20 cellular contexts compared by ENCODE assay signal in the genomic region with DNA sequence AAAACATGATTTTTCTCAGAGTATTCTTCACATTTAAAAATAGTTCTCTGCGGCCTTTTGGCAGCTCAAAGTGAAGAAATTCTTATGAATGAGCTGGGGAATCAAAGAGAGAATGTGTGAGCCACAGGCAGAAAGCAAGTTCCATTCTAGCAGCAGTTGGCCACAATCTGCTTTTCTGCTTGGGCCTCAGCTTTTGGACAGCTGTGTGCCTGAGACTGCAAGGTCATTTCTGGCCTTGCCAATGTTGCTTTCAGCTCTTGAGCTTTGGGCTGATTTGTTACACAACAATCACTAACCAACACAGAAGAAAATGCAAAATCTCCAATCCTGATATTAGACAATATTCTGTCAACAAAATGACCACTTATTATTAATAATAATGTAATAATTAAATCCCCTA. TPM values are rescaled to one million over a fixed set of nuclear protein-coding genes. Genes with fewer than 3 reads are reported as not detected.
A peak's percentile ranks its signal among the peaks of the same experiment; 100 is the strongest.
DNase-seq lines count a peak whose midpoint lies in the region; ATAC-seq and TF ChIP-seq lines count a peak whose summit lies in the region.
"Had no signal": no experiment of that assay in that cellular context is flagged by ENCODE, and none has a peak within 500 bp of the region (broad histone marks: within the 10 kb centered on the region; RNA-seq: fewer than 3 reads in every experiment).

No MANE protein-coding gene starts in this region.

- no CpG with 5 or more reads among the region's 1 CpG for WGBS in IMR-90 (ENCODE audit: extremely low coverage in 2 of 2, insufficient read length in 1 of 2), 2 experiments

- no peaks in the 10 kb centered on the region for H3K9me3 Mint-ChIP-seq in stimulated activated naive B cell treated with anti-CD40 and anti-IgM and Interleukin-4, amounts not matched to agents 10 μg/mL and 1 μg/mL and 100 μg/mL, for 72 hours
- H3K9me3 Mint-ChIP-seq: stimulated activated naive CD8-positive, alpha-beta T cell treated with anti-CD3 and anti-CD28 coated beads, Interleukin-15, Interleukin-2, amounts not matched to agents 100 ng/mL and 50 ng/mL, for 24 hours had no signal

- no peak overlapping the region for H2BK5ac ChIP-seq in IMR-90 (ENCODE audit: low read depth, low read length, poor library complexity, severe bottlenecking)

- no peaks in the 10 kb centered on the region for H3K36me3 Mint-ChIP-seq in stimulated activated naive B cell treated with anti-CD40 and anti-IgM and Interleukin-4, amounts not matched to agents 10 μg/mL and 1 μg/mL and 100 μg/mL, for 72 hours
- H3K36me3 Mint-ChIP-seq: neural progenitor cell had no signal

- H3K27me3 ChIP-seq in IMR-90 (ENCODE audit: control insufficient read depth, insufficient read depth, low read length) (no peaks in the 10 kb centered on the region), fibroblast of lung (ENCODE audit: control insufficient read depth, insufficient read depth, low read length) (no peaks in the 10 kb centered on the region), left lung (no peaks in the 10 kb centered on the region), gastrocnemius medialis (no peaks in the 10 kb centered on the region)
- H3K27me3 ChIP-seq: neural progenitor cell, Peyer's patch, vagina had no signal

- intact Hi-C loops in IMR-90 (cut with micrococcal nuclease), result no loop called here
- intact Hi-C loops in left lung (cut with DNase I), result no loop called here
- intact Hi-C loops in gastrocnemius medialis (cut with DNase I; ENCODE audit: low total_unique reads), result no loop called here
- intact Hi-C loops in left colon (cut with DNase I, micrococcal nuclease), result no loop called here

- in situ Hi-C loops in IMR-90 (cut with MboI; ENCODE audit: low sequenced_read_pairs) (no loop called here), gastrocnemius medialis (cut with MboI; ENCODE audit: low sequenced_read_pairs in 4 of 4) (no loop called here)

- BruUV-seq in IMR-90 (replicated peaks; lab: Mats Ljungman, UMichigan), result no TSS peak

- POLR2A ChIA-PET in IMR-90 (lab: Charles Lee; ENCODE audit: unreplicated experiment), result no interaction called here

- H3K79me1 ChIP-seq in IMR-90 (ENCODE audit: low read depth in 1 of 2, low read length in 2 of 2), result no peaks in the 10 kb centered on the region

- no peaks in the 10 kb centered on the region for H3K4me1 Mint-ChIP-seq in stimulated activated naive B cell treated with anti-CD40 and anti-IgM and Interleukin-4, amounts not matched to agents 10 μg/mL and 1 μg/mL and 100 μg/mL, for 72 hours
- H3K4me1 Mint-ChIP-seq: neural progenitor cell had no signal

- H3K9me3 ChIP-seq in IMR-90 (ENCODE audit: control insufficient read depth, insufficient read depth, low read length) (no peaks in the 10 kb centered on the region), fibroblast of lung (ENCODE audit: control insufficient read depth, insufficient read depth, low read depth, low read length) (no peaks in the 10 kb centered on the region), left lung (no peaks in the 10 kb centered on the region), gastrocnemius medialis (no peaks in the 10 kb centered on the region)
- H3K9me3 ChIP-seq: Peyer's patch, vagina had no signal

- peak overlapping the region; percentile 2; the same call in 1 of the 2 replicates for H3K18ac ChIP-seq in IMR-90 (ENCODE audit: low read depth, low read length)

- no peak overlapping the region for H3K4me2 ChIP-seq in IMR-90 (ENCODE audit: low read depth, low read length)
- H3K4me2 ChIP-seq in fibroblast of lung (ENCODE audit: extremely low read depth, insufficient read depth, low read length), result no peak overlapping the region
- H3K4me2 ChIP-seq: neural progenitor cell had no signal

- TF ChIP-seq CTCF in IMR-90 (conservative IDR thresholded peaks at IDR 0.05; ENCODE audit: low read depth, low read length) (no peak), fibroblast of lung (conservative IDR thresholded peaks at IDR 0.05 in 1 of 2, IDR thresholded peaks at IDR 0.05 in 1 of 2; ENCODE audit: low read depth in 1 of 2, low read length in 2 of 2) (no peak), left lung (IDR thresholded peaks at IDR 0.05) (no peak), gastrocnemius medialis (IDR thresholded peaks at IDR 0.05 in 4 of 5, conservative IDR thresholded peaks at IDR 0.05 in 1 of 5) (no peak)

- H3K27ac ChIP-seq in IMR-90 (ENCODE audit: insufficient read depth, low read length) (no peak overlapping the region), fibroblast of lung (ENCODE audit: insufficient read depth, low read length) (no peak overlapping the region), left lung (no peak overlapping the region), gastrocnemius medialis (peak overlapping the region in 3 of 4 donors; percentile 16 to 42 (median 16))
- H3K27ac ChIP-seq: neural progenitor cell, Peyer's patch, vagina had no signal

- H3K36me3 ChIP-seq in IMR-90 (ENCODE audit: control insufficient read depth, insufficient read depth, low read length) (no peaks in the 10 kb centered on the region), fibroblast of lung (ENCODE audit: control insufficient read depth, insufficient read depth, low read length) (no peaks in the 10 kb centered on the region), left lung (no peaks in the 10 kb centered on the region), gastrocnemius medialis (no peaks in the 10 kb centered on the region)
- H3K36me3 ChIP-seq: neural progenitor cell, Peyer's patch, vagina had no signal

- H3K4me1 ChIP-seq in IMR-90 (ENCODE audit: control insufficient read depth, insufficient read depth, low read length) (peaks cover 11% of the 10 kb centered on the region), fibroblast of lung (ENCODE audit: control insufficient read depth, extremely low read depth, insufficient read depth, low read length) (peaks cover 2% of the 10 kb centered on the region), left lung (no peaks in the 10 kb centered on the region), gastrocnemius medialis (peaks cover 0 to 3% of the 10 kb centered on the region in 2 donors)
- H3K4me1 ChIP-seq: neural progenitor cell, Peyer's patch, vagina had no signal

- peak overlapping the region; percentile 2; the same call in 1 of the 2 replicates for H4K5ac ChIP-seq in IMR-90 (ENCODE audit: low read depth, low read length)

- peak overlapping the region; percentile 58; the same call in 1 of the 2 replicates for H2BK120ac ChIP-seq in IMR-90 (ENCODE audit: low read depth, low read length)

- ATAC-seq in IMR-90 (ENCODE audit: low read depth) (no peak), left lung (peak; percentile 29), gastrocnemius medialis (peak; percentile 47 to 81), left colon (no peak)
- no peak for ATAC-seq in stimulated activated naive B cell treated with anti-CD40 and anti-IgM and Interleukin-4, amounts not matched to agents 10 μg/mL and 1 μg/mL and 100 μg/mL, for 72 hours (replicated peaks)
- ATAC-seq: SK-N-SH treated with all-trans-retinoic acid at 6 μM for 48 hours had no signal

- no peak overlapping the region for H4K91ac ChIP-seq in IMR-90 (ENCODE audit: insufficient read depth, low read depth, low read length)

- peak overlapping the region; percentile 64; the same call in 1 of the 2 replicates for H3K4ac ChIP-seq in IMR-90 (ENCODE audit: low read depth, low read length)

- no peak overlapping the region for H3K4me3 ChIP-seq in IMR-90 (ENCODE audit: insufficient read depth, low read depth, low read length)
- H3K4me3 ChIP-seq in fibroblast of lung (replicated peaks in 1 of 4; ENCODE audit: control extremely low read depth in 1 of 4, insufficient read depth in 1 of 4, low read depth in 3 of 4, low read length in 4 of 4), result no peak overlapping the region
- no peak overlapping the region for H3K4me3 ChIP-seq in left lung
- no peak overlapping the region for H3K4me3 ChIP-seq in gastrocnemius medialis
- H3K4me3 ChIP-seq: neural progenitor cell, Peyer's patch, vagina had no signal

- no peak overlapping the region; the same call in 1 of the 2 replicates for H3K14ac ChIP-seq in IMR-90 (replicated peaks; ENCODE audit: low read depth, low read length)

- H3K9ac ChIP-seq in IMR-90 (ENCODE audit: low read depth, low read length) (no peak overlapping the region), fibroblast of lung (ENCODE audit: insufficient read depth, low read length) (no peak overlapping the region)
- H3K9ac ChIP-seq: neural progenitor cell had no signal

- H4K20me1 ChIP-seq in IMR-90 (ENCODE audit: insufficient read depth, low read length), result no peaks in the 10 kb centered on the region
- H4K20me1 ChIP-seq in fibroblast of lung (ENCODE audit: control insufficient read depth, extremely low read depth, insufficient read depth, low read length), result no peaks in the 10 kb centered on the region

- no peak for DNase-seq in IMR-90
- peak; percentile 44 to 58 for DNase-seq in fibroblast of lung (ENCODE audit: low read depth in 2 of 2)
- no peak for DNase-seq in left lung
- DNase-seq in gastrocnemius medialis, result peak; percentile 8 to 40
- no peak for DNase-seq in left colon
- no peak for DNase-seq in stimulated activated naive B cell treated with anti-CD40 and anti-IgM and Interleukin-4, amounts not matched to agents 10 μg/mL and 1 μg/mL and 100 μg/mL, for 72 hours
- DNase-seq in NK-92 (lab: John Stamatoyannopoulos, UW; ENCODE audit: unreplicated experiment), result no peak
- DNase-seq in amniotic stem cell (lab: John Stamatoyannopoulos, UW), result no peak
- DNase-seq: activated effector memory CD4-positive, alpha-beta T cell treated with Interleukin-2 at 50 U/mL for 16 hours; NCI-H146; NCI-H2227 treated with DMSO at 0.1 percent for 48 hours; Peyer's patch; retina had no signal

- no peak for TF ChIP-seq POLR2A in IMR-90 (IDR thresholded peaks at IDR 0.05; ENCODE audit: low read depth, low read length)
- TF ChIP-seq POLR2A in gastrocnemius medialis (IDR thresholded peaks at IDR 0.05), result no peak

- CTCF ChIA-PET in IMR-90 (lab: Yijun Ruan, JAX), result no interaction called here

- H2BK20ac ChIP-seq in IMR-90 (ENCODE audit: low read depth, low read length), result peak overlapping the region; percentile 48; the same call in 1 of the 2 replicates

- TF ChIP-seq RAD21 in IMR-90 (IDR thresholded peaks at IDR 0.05; ENCODE audit: low read length), result no peak

- H3K9me1 ChIP-seq in IMR-90 (ENCODE audit: insufficient read depth, low read length), result peaks cover 5% of the 10 kb centered on the region; the same call in 1 of the 2 replicates

- no peak overlapping the region for H3K27ac Mint-ChIP-seq in stimulated activated naive B cell treated with anti-CD40 and anti-IgM and Interleukin-4, amounts not matched to agents 10 μg/mL and 1 μg/mL and 100 μg/mL, for 72 hours
- H3K27ac Mint-ChIP-seq: stimulated activated naive CD8-positive, alpha-beta T cell treated with anti-CD3 and anti-CD28 coated beads, Interleukin-15, Interleukin-2, amounts not matched to agents 100 ng/mL and 50 ng/mL, for 24 hours had no signal

- no peak overlapping the region for H3K4me3 Mint-ChIP-seq in stimulated activated naive B cell treated with anti-CD40 and anti-IgM and Interleukin-4, amounts not matched to agents 10 μg/mL and 1 μg/mL and 100 μg/mL, for 72 hours
- H3K4me3 Mint-ChIP-seq: neural progenitor cell; stimulated activated naive CD8-positive, alpha-beta T cell treated with anti-CD3 and anti-CD28 coated beads, Interleukin-15, Interleukin-2, amounts not matched to agents 100 ng/mL and 50 ng/mL, for 24 hours had no signal

- no peak overlapping the region for H3K23ac ChIP-seq in IMR-90 (ENCODE audit: low read depth, low read length)

- peak overlapping the region; percentile 55 for H2AFZ ChIP-seq in IMR-90 (replicated peaks; ENCODE audit: low read length, poor library complexity)
- no peak overlapping the region for H2AFZ ChIP-seq in fibroblast of lung (ENCODE audit: low read length)
- H2AFZ ChIP-seq: neural progenitor cell had no signal

- no peaks in the 10 kb centered on the region for H3K79me2 ChIP-seq in fibroblast of lung (ENCODE audit: control insufficient read depth, insufficient read depth, low read length)

- dilution Hi-C loops in IMR-90 (cut with HindIII; ENCODE audit: low sequenced_read_pairs, unreplicated experiment), result no loop called here

- H4K8ac ChIP-seq in IMR-90 (ENCODE audit: low read depth in 2 of 2, low read length in 2 of 2), result peak overlapping the region in 1 of 2 experiments; percentile 24; a peak in 1 of 4 replicates

- peaks cover 5 to 6% of the 10 kb centered on the region in 2 donors for H3K27me3 Mint-ChIP-seq in stimulated activated naive B cell treated with anti-CD40 and anti-IgM and Interleukin-4, amounts not matched to agents 10 μg/mL and 1 μg/mL and 100 μg/mL, for 72 hours

- peak overlapping the region; percentile 18; the same call in 1 of the 3 replicates for H2BK15ac ChIP-seq in IMR-90 (ENCODE audit: low read depth, low read length)

- H2AK5ac ChIP-seq in IMR-90 (ENCODE audit: low read depth, low read length), result no peak overlapping the region

- no peak overlapping the region for H2AK9ac ChIP-seq in IMR-90 (replicated peaks; ENCODE audit: low read depth, low read length, poor library complexity)

- no peak overlapping the region for H3K56ac ChIP-seq in IMR-90 (ENCODE audit: extremely low read depth, insufficient read depth, low read length)

RNA-seq across cellular contexts. Expression of a gene that starts 14.4 kb away (rescaled TPM):
- total RNA-seq in IMR-90 (2012; rRNA removed) (1.1 and 1.6 TPM in 2 replicates), fibroblast of lung (0.26 and 1.7 TPM in 2 replicates), left lung (1 to 10 TPM; 1.3 to 2.0 TPM), gastrocnemius medialis (1 to 10 TPM in 1 of 4 donors, under 1 TPM in 1, not detected in 2; 0.13 to 2.3 TPM), left colon (under 1 TPM in 1 of 2 donors, not detected in 1; 0.70 TPM)
- polyA plus RNA-seq in IMR-90 (2012; rRNA removed) (0.60 and 0.67 TPM in 2 replicates), fibroblast of lung (0.98 and 1.7 TPM in 2 replicates)
- 0.08 and 0.75 TPM in 2 replicates for polyA plus RNA-seq in IMR-90 (2012; cell fraction: cytosol; rRNA removed)
- polyA plus RNA-seq in IMR-90 (2012; cell fraction: nucleus; rRNA removed; ENCODE audit: low replicate concordance), result 0.08 TPM in 1 of 2 replicates, not detected in the other
- polyA plus RNA-seq in fibroblast of lung (2012), result 0.82 and 1.6 TPM in 2 replicates
- not detected in 2 replicates for polyA minus RNA-seq in fibroblast of lung (ENCODE audit: low replicate concordance)
- total RNA-seq: Daoy, endothelial cell of umbilical vein, H1, vagina had no signal
- polyA plus RNA-seq: endothelial cell of umbilical vein, H1 had no signal

Comparison
In these comparisons a context has a peak if more than half of its experiments do, and no peak if none do; other contexts are left out.
1. ATAC-seq: peak in left lung (single experiment) and gastrocnemius medialis (2 of 2); none in IMR-90 (single experiment), left colon (single experiment) and stimulated activated naive B cell treated with anti-CD40 and anti-IgM and Interleukin-4, amounts not matched to agents 10 μg/mL and 1 μg/mL and 100 μg/mL, for 72 hours (0 of 2).
2. DNase-seq: peak in fibroblast of lung (2 of 2) and gastrocnemius medialis (2 of 2); none in IMR-90 (single experiment), left lung (0 of 2), left colon (0 of 2), stimulated activated naive B cell treated with anti-CD40 and anti-IgM and Interleukin-4, amounts not matched to agents 10 μg/mL and 1 μg/mL and 100 μg/mL, for 72 hours (single experiment), NK-92 (single experiment) and amniotic stem cell (single experiment).
3. H3K27ac ChIP-seq: peak in gastrocnemius medialis (3 of 4); none in IMR-90 (single experiment), fibroblast of lung (single experiment) and left lung (0 of 2).